ENCODE assay signal across 8 cellular contexts in the genomic region with DNA sequence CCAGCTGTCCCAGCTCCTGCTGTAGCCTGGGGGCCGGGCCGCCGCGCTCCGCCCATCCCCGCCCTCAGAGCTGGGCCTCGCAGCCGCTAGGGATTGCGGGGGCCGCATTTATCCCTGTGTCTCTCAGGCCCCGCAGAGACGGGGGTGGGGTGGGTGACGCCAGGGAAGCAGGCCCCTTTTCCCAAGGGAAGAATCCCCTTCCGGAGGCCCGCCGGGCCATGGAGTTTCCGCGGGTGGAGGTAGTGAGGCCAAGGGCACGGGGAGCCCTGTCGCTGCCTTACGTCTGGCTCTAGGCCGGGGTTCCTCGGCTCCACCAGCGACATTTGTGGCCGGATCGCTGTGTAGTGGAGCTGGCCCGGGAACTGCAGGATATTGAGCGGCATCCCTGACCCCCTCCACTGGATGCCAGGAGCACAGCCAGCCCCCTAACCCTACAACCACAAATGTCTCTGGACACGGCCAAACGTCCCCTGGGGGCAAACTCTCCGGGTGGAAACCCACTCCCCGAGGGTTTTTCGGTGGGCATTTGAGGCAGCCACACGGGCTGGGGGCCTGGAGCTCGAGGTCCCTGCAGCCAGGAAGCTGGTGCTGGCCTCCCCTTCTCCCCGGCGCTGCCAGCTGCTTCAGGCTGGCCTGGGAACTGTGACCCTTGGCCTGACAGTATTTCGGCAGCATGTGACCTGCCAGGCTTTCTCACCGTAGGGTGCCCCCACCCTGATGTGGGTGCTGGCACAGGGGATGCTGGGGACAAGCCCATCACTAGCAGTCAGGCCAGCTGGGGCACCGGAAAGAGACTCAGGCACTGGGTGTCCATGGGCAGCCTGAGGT. TPM values are rescaled to one million over a fixed set of nuclear protein-coding genes. Genes with fewer than 3 reads are reported as not detected.
DNase-seq lines count a peak whose midpoint lies in the region; ATAC-seq and TF ChIP-seq lines count a peak whose summit lies in the region.

No MANE protein-coding gene starts in this region.

- peak overlapping the region; percentile 51 for H3K27ac Mint-ChIP-seq in chondrocyte (ENCODE audit: unreplicated experiment)
- no peak overlapping the region for H3K27ac Mint-ChIP-seq in stimulated activated effector memory CD8-positive, alpha-beta T cell treated with anti-CD3 and anti-CD28 coated beads, Interleukin-12 subunit alpha, Interleukin-12 subunit beta, amount 100 ng/mL, for 72 hours

- no peaks in the 10 kb centered on the region for H3K36me3 Mint-ChIP-seq in chondrocyte (ENCODE audit: low read depth)
- H3K36me3 Mint-ChIP-seq in stimulated activated effector memory CD8-positive, alpha-beta T cell treated with anti-CD3 and anti-CD28 coated beads, Interleukin-12 subunit alpha, Interleukin-12 subunit beta, amount 100 ng/mL, for 72 hours = no peaks in the 10 kb centered on the region

- no peaks in the 10 kb centered on the region for H3K27me3 ChIP-seq in BE2C

- H3K36me3 ChIP-seq in BE2C = no peaks in the 10 kb centered on the region

- H3K4me1 Mint-ChIP-seq in chondrocyte (ENCODE audit: low read depth) = peaks cover 40% of the 10 kb centered on the region
- H3K4me1 Mint-ChIP-seq in stimulated activated effector memory CD8-positive, alpha-beta T cell treated with anti-CD3 and anti-CD28 coated beads, Interleukin-12 subunit alpha, Interleukin-12 subunit beta, amount 100 ng/mL, for 72 hours = peaks cover 43% of the 10 kb centered on the region

- peak overlapping the region; percentile 53 for H3K4me3 Mint-ChIP-seq in chondrocyte (ENCODE audit: unreplicated experiment)
- H3K4me3 Mint-ChIP-seq in stimulated activated effector memory CD8-positive, alpha-beta T cell treated with anti-CD3 and anti-CD28 coated beads, Interleukin-12 subunit alpha, Interleukin-12 subunit beta, amount 100 ng/mL, for 72 hours = peak overlapping the region; percentile 43

- H3K4me1 ChIP-seq in BE2C = peaks cover 35% of the 10 kb centered on the region

- ATAC-seq in GM18867 (IDR thresholded peaks at IDR 0.05; ENCODE audit: unreplicated experiment) (peak; percentile 81), HG03097 (IDR thresholded peaks at IDR 0.05; ENCODE audit: low FRiP score, unreplicated experiment) (peak; percentile 68), left lobe of liver (peak; percentile 78)
- peak; percentile 41 for ATAC-seq in stimulated activated effector memory CD8-positive, alpha-beta T cell treated with anti-CD3 and anti-CD28 coated beads, Interleukin-12 subunit alpha, Interleukin-12 subunit beta, amount 100 ng/mL, for 72 hours

- peaks cover 16% of the 10 kb centered on the region for H3K27me3 Mint-ChIP-seq in chondrocyte (ENCODE audit: low read depth)

- no peaks in the 10 kb centered on the region for H3K9me3 ChIP-seq in BE2C

- H3K9me3 Mint-ChIP-seq in chondrocyte (ENCODE audit: low read depth) = no peaks in the 10 kb centered on the region
- no peaks in the 10 kb centered on the region for H3K9me3 Mint-ChIP-seq in stimulated activated effector memory CD8-positive, alpha-beta T cell treated with anti-CD3 and anti-CD28 coated beads, Interleukin-12 subunit alpha, Interleukin-12 subunit beta, amount 100 ng/mL, for 72 hours

- peak; percentile 97 for DNase-seq in BE2C
- DNase-seq in NCI-H82 (lab: John Stamatoyannopoulos, UW) = peak; percentile 98
- DNase-seq in chondrocyte (ENCODE audit: low spot score) = no peak
- peak; percentile 96 for DNase-seq in left lobe of liver (ENCODE audit: low spot score)
- peak; percentile 58 to 83 for DNase-seq in stimulated activated effector memory CD8-positive, alpha-beta T cell treated with anti-CD3 and anti-CD28 coated beads, Interleukin-12 subunit alpha, Interleukin-12 subunit beta, amount 100 ng/mL, for 72 hours (ENCODE audit: low spot score in 2 of 2)
- DNase-seq in GM19238 (ENCODE audit: insufficient read length, low spot score) = no peak

- TF ChIP-seq CTCF in BE2C (IDR thresholded peaks at IDR 0.05; ENCODE audit: low read depth, low read length) (0 out of 2 replicates have a peak, but pooled peaks have one; percentile 1), chondrocyte (IDR thresholded peaks at IDR 0.05) (peak; percentile 28)

- H3K4me3 ChIP-seq in BE2C (ENCODE audit: low read depth, low read length) = peak overlapping the region; percentile 45

RNA-seq across cellular contexts. Expression of a gene that starts 12.0 kb away (rescaled TPM):
- polyA plus RNA-seq in BE2C (2012; ENCODE audit: insufficient read depth, insufficient read length, low read depth) = not detected
- total RNA-seq in chondrocyte (not detected in 3 replicates), left lobe of liver (3.8 TPM)

RNA-seq across cellular contexts. Expression of a gene that starts 22.5 kb away (rescaled TPM):
- polyA plus RNA-seq in BE2C (2012; ENCODE audit: insufficient read depth, insufficient read length, low read depth) = 17.4 TPM
- total RNA-seq in chondrocyte = 18.0 to 47.8 TPM (median 47.0 TPM) in 3 replicates
- 243 TPM for total RNA-seq in left lobe of liver

Comparison
In these comparisons a context has a peak if more than half of its experiments do, and no peak if none do; other contexts are left out.
1. DNase-seq: peak in BE2C (single experiment), NCI-H82 (single experiment), left lobe of liver (single experiment) and stimulated activated effector memory CD8-positive, alpha-beta T cell treated with anti-CD3 and anti-CD28 coated beads, Interleukin-12 subunit alpha, Interleukin-12 subunit beta, amount 100 ng/mL, for 72 hours (2 of 2); none in chondrocyte (single experiment) and GM19238 (single experiment).
2. Peak in every context shown above with its lines, with median percentiles within 50 percentile points of each other: ATAC-seq.